ENCODE assay signal across 19 cellular contexts in genomic region chr13:90839061-90839460, GRCh38.
A peak's percentile ranks its signal among the peaks of the same experiment; 100 is the strongest.
DNase-seq lines count a peak whose midpoint lies in the region; ATAC-seq, FAIRE-seq and TF ChIP-seq lines count a peak whose summit lies in the region.
"Had no signal": no experiment of that assay in that cellular context is flagged by ENCODE, and none has a peak within 500 bp of the region (broad histone marks: within the 10 kb centered on the region; RNA-seq: fewer than 3 reads in every experiment).

No MANE protein-coding gene starts in this region.

- ATAC-seq in foreskin keratinocyte (peak; percentile 75), GM21390 (IDR thresholded peaks at IDR 0.05; ENCODE audit: unreplicated experiment) (no peak)
- ATAC-seq: CD8-positive, alpha-beta T cell had no signal

- CTCF ChIA-PET in RWPE1 (lab: Yijun Ruan, JAX): interaction anchor here (0.5 kb wide), 1 partner anchor 434 kb away, joined by 3 read pairs; no protein-coding TSS in a partner anchor

- DNase-seq in HuH-7.5 (ENCODE audit: low spot score) (peak; percentile 8), RWPE1 (ENCODE audit: low spot score) (peak; percentile 36), foreskin keratinocyte (peak; percentile 56 to 86), GM19239 (ENCODE audit: insufficient read length, low spot score) (no peak)
- no peak for DNase-seq in activated CD4-positive, alpha-beta T cell treated with anti-CD3 and anti-CD28 coated beads for 4 hours
- DNase-seq: CD8-positive, alpha-beta T cell; GF-D8; H9; IMR-90; Kasumi-1; MV-4-11; NCI-H1417; NCI-H2029 treated with DMSO at 0.1 percent for 48 hours; NCI-H524 treated with DMSO at 0.1 percent for 48 hours; RPMI8226 had no signal

- no peaks in the 10 kb centered on the region for H3K27me3 ChIP-seq in foreskin keratinocyte

- TF ChIP-seq CTCF in C4-2B (conservative IDR thresholded peaks at IDR 0.05) (no peak), RWPE1 (conservative IDR thresholded peaks at IDR 0.05; ENCODE audit: low read depth) (no peak), foreskin keratinocyte (conservative IDR thresholded peaks at IDR 0.05) (no peak)

- peak overlapping the region; percentile 75 for H3K27ac ChIP-seq in C4-2B
- H3K27ac ChIP-seq in RWPE1: no peak overlapping the region
- H3K27ac ChIP-seq in foreskin keratinocyte: peak overlapping the region; percentile 8

- H3K4me1 ChIP-seq in foreskin keratinocyte: peaks cover 18% of the 10 kb centered on the region

- no peak for FAIRE-seq in GM19239 (lab: Jason Lieb, UNC)
- FAIRE-seq: GM12891, GM18507 had no signal

- POLR2A ChIA-PET in RWPE1 (lab: Yijun Ruan, JAX; ENCODE audit: low non-redundant PET): no interaction called here

Comparison
In these comparisons a context has a peak if more than half of its experiments do, and no peak if none do; other contexts are left out.
1. DNase-seq: peak in HuH-7.5 (single experiment), RWPE1 (single experiment) and foreskin keratinocyte (2 of 2); none in GM19239 (single experiment) and activated CD4-positive, alpha-beta T cell treated with anti-CD3 and anti-CD28 coated beads for 4 hours (0 of 2).